ENCODE assay signal across 8 cellular contexts in the genomic region with DNA sequence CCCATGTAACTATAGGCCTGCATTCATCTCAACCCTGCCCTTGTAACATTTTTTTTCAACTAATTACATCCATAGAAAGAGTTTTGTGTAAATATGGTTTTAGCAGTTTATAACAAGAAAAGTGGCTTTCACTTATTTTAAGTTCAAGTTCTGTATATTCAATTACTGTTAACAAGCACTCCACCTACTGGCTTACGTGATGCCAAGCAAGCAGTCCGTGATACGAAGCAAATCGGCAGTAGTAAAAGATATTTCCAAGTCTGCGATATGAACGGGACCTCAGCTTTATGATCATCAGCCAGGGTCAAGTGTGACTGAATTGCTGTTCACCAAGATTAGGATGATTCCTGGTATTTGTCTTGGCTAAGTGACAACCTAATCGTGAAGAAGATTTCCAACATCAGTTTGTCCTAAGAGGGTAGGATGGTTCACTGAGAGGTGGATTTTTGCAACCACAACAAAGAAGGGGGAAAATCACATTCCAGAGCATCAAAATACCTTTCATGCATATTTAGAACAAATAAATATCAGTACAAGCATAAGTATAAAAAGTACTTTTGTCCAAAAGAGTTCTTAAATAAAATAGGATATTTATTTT.
DNase-seq lines count a peak whose midpoint lies in the region; ATAC-seq, FAIRE-seq and TF ChIP-seq lines count a peak whose summit lies in the region.

No MANE protein-coding gene starts in this region.

- no TSS peak for BruUV-seq in Calu3 (replicated peaks; lab: Mats Ljungman, UMichigan)

- H3K27me3 Mint-ChIP-seq in Calu3 (ENCODE audit: unreplicated experiment), result peaks cover 12% of the 10 kb centered on the region
- no peaks in the 10 kb centered on the region for H3K27me3 Mint-ChIP-seq in CD4-positive, alpha-beta T cell

- TF ChIP-seq CTCF in Calu3 (IDR thresholded peaks at IDR 0.05; ENCODE audit: unreplicated experiment) (peak; percentile 27), kidney (IDR thresholded peaks at IDR 0.05; ENCODE audit: borderline replicate concordance, extremely low read depth, insufficient read depth) (peak; percentile 45), suprapubic skin (IDR thresholded peaks at IDR 0.05) (no peak)
- no peak for TF ChIP-seq CTCF in CD4-positive, alpha-beta T cell (IDR thresholded peaks at IDR 0.05)

- no peak for TF ChIP-seq EP300 in suprapubic skin (IDR thresholded peaks at IDR 0.05)

- H3K9ac ChIP-seq in kidney (ENCODE audit: low read length in 2 of 2), result no peak overlapping the region

- H3K4me1 ChIP-seq in kidney (ENCODE audit: control insufficient read depth in 1 of 2, insufficient read depth in 1 of 2, low read depth in 1 of 2, low read length in 2 of 2) (no peaks in the 10 kb centered on the region), suprapubic skin (no peaks in the 10 kb centered on the region)

- no peaks in the 10 kb centered on the region for H3K27me3 ChIP-seq in suprapubic skin
- H3K27me3 ChIP-seq in CD4-positive, alpha-beta T cell (ENCODE audit: control insufficient read depth, insufficient read depth, low read length), result no peaks in the 10 kb centered on the region

- H3K9me3 ChIP-seq in kidney (ENCODE audit: control insufficient read depth in 1 of 2, low read length in 2 of 2) (no peaks in the 10 kb centered on the region), suprapubic skin (no peaks in the 10 kb centered on the region)
- no peaks in the 10 kb centered on the region for H3K9me3 ChIP-seq in CD4-positive, alpha-beta T cell (ENCODE audit: control insufficient read depth, low read length)

- FAIRE-seq in kidney (lab: Jason Lieb, UNC), result no peak

- H3K36me3 Mint-ChIP-seq in Calu3 (ENCODE audit: insufficient read depth, unreplicated experiment), result no peaks in the 10 kb centered on the region
- H3K36me3 Mint-ChIP-seq in CD4-positive, alpha-beta T cell (ENCODE audit: low read depth), result no peaks in the 10 kb centered on the region

- WGBS in suprapubic skin, result 6% methylated on average over 7 of the region's 7 CpGs

- no peak overlapping the region for H3K4me3 Mint-ChIP-seq in Calu3 (ENCODE audit: low read depth, unreplicated experiment)
- no peak overlapping the region for H3K4me3 Mint-ChIP-seq in CD4-positive, alpha-beta T cell

- ATAC-seq in HG03097 (IDR thresholded peaks at IDR 0.05; ENCODE audit: low FRiP score, unreplicated experiment) (no peak), HG02840 (IDR thresholded peaks at IDR 0.05; ENCODE audit: low FRiP score, unreplicated experiment) (no peak)
- ATAC-seq in CD4-positive, alpha-beta T cell (ENCODE audit: poor library complexity), result no peak

- CTCF ChIA-PET in Calu3 (lab: Charles Lee), result no interaction called here
- CTCF ChIA-PET in CD4-positive, alpha-beta T cell (lab: Charles Lee), result no interaction called here

- no peaks in the 10 kb centered on the region for H3K4me1 Mint-ChIP-seq in Calu3 (ENCODE audit: low read depth, unreplicated experiment)
- H3K4me1 Mint-ChIP-seq in CD4-positive, alpha-beta T cell (ENCODE audit: low read depth), result no peaks in the 10 kb centered on the region

- peak; percentile 7 for DNase-seq in Calu3
- DNase-seq in KG1 (lab: John Stamatoyannopoulos, UW), result peak; percentile 0
- peak; percentile 7 for DNase-seq in SK-N-DZ (ENCODE audit: low spot score)
- DNase-seq in kidney, result no peak
- no peak for DNase-seq in suprapubic skin (ENCODE audit: low spot score in 2 of 2)
- no peak for DNase-seq in CD4-positive, alpha-beta T cell

- no peaks in the 10 kb centered on the region for H3K9me3 Mint-ChIP-seq in Calu3 (ENCODE audit: low read depth, unreplicated experiment)
- peaks cover 5% of the 10 kb centered on the region for H3K9me3 Mint-ChIP-seq in CD4-positive, alpha-beta T cell

- H3K36me3 ChIP-seq in kidney (ENCODE audit: control insufficient read depth in 1 of 2, insufficient read depth in 2 of 2, low read length in 2 of 2) (no peaks in the 10 kb centered on the region), suprapubic skin (no peaks in the 10 kb centered on the region)

- POLR2A ChIA-PET in CD4-positive, alpha-beta T cell (lab: Charles Lee), result no interaction called here

- H3K4me3 ChIP-seq in kidney (ENCODE audit: low read length in 2 of 2) (no peak overlapping the region), suprapubic skin (no peak overlapping the region)

- no peak for TF ChIP-seq POLR2A in suprapubic skin (IDR thresholded peaks at IDR 0.05)

- intact Hi-C loops in Calu3 (cut with micrococcal nuclease; ENCODE audit: unreplicated experiment) (loop anchor here (1.0 to 10.0 kb wide), 3 partner anchors 206 to 468 kb away; no protein-coding TSS in a partner anchor), kidney (cut with DNase I) (no loop called here)
- intact Hi-C loops in CD4-positive, alpha-beta T cell (cut with DNase I, micrococcal nuclease), result no loop called here

- H3K27ac ChIP-seq in kidney (ENCODE audit: low read depth in 2 of 2, low read length in 2 of 2) (no peak overlapping the region), suprapubic skin (no peak overlapping the region)
- no peak overlapping the region for H3K27ac ChIP-seq in CD4-positive, alpha-beta T cell (ENCODE audit: low read depth, low read length)

- H3K27ac Mint-ChIP-seq in Calu3 (ENCODE audit: unreplicated experiment), result no peak overlapping the region
- H3K27ac Mint-ChIP-seq in CD4-positive, alpha-beta T cell, result no peak overlapping the region

Comparison
In these comparisons a context has a peak if more than half of its experiments do, and no peak if none do; other contexts are left out.
1. DNase-seq: peak in Calu3 (single experiment), KG1 (single experiment) and SK-N-DZ (single experiment); none in kidney (single experiment), suprapubic skin (0 of 2) and CD4-positive, alpha-beta T cell (0 of 10).
2. CTCF ChIP-seq: peak in Calu3 (single experiment) and kidney (single experiment); none in suprapubic skin (0 of 2) and CD4-positive, alpha-beta T cell (single experiment).